ENCODE assay signal across 18 cellular contexts in genomic region chr12:30110970-30111586, GRCh38.
DNase-seq lines count a peak whose midpoint lies in the region; ATAC-seq and TF ChIP-seq lines count a peak whose summit lies in the region.
"Had no signal": no experiment of that assay in that cellular context is flagged by ENCODE, and none has a peak within 500 bp of the region (broad histone marks: within the 10 kb centered on the region; RNA-seq: fewer than 3 reads in every experiment).

No MANE protein-coding gene starts in this region.

- H3K9me3 ChIP-seq in PC-3 (ENCODE audit: low read length), result no peaks in the 10 kb centered on the region

- no peak overlapping the region for H3K9ac ChIP-seq in PC-3 (ENCODE audit: low read length)
- H3K9ac ChIP-seq: neural progenitor cell had no signal

- peak; percentile 11 for DNase-seq in Ammon's horn (ENCODE audit: low spot score)
- DNase-seq in PC-3, result peak; percentile 51
- peak; percentile 62 to 74 for DNase-seq in cardiac fibroblast (ENCODE audit: low read depth in 2 of 2)
- DNase-seq in lung microvascular endothelial cell (ENCODE audit: low read depth in 2 of 2), result peak; percentile 11 to 83
- no peak for DNase-seq in stimulated activated naive CD4-positive, alpha-beta T cell treated with Interleukin-2 at 50 U/mL for 16 hours (lab: John Stamatoyannopoulos, UW)
- DNase-seq in SKM-1 (lab: John Stamatoyannopoulos, UW; ENCODE audit: unreplicated experiment), result no peak
- DNase-seq: ACHN; activated naive CD4-positive, alpha-beta T cell treated with Interleukin-2 at 50 U/mL for 16 hours; Caco-2; cerebellar nuclear complex; erythroblast; NCI-H2107 had no signal

- ATAC-seq in PC-3 (peak; percentile 92), GM18858 (IDR thresholded peaks at IDR 0.05; ENCODE audit: unreplicated experiment) (no peak), HG03378 (IDR thresholded peaks at IDR 0.05; ENCODE audit: unreplicated experiment) (no peak)
- ATAC-seq: HCT116 had no signal

- H3K4me2 ChIP-seq in PC-3 (ENCODE audit: low read length), result peak overlapping the region; percentile 37
- H3K4me2 ChIP-seq: neural progenitor cell had no signal

- no TSS peak for BruUV-seq in PC-3 (replicated peaks; lab: Mats Ljungman, UMichigan)

- H3K36me3 ChIP-seq in PC-3 (ENCODE audit: low read depth, low read length), result no peaks in the 10 kb centered on the region
- H3K36me3 ChIP-seq: neural progenitor cell had no signal

- CTCF ChIA-PET in PC-3 (lab: Charles Lee), result no interaction called here

- H3K9me2 ChIP-seq in PC-3 (replicated peaks; ENCODE audit: low read length), result no peaks in the 10 kb centered on the region

- H3K4me3 ChIP-seq in PC-3 (ENCODE audit: low read length) (no peak overlapping the region), cardiac fibroblast (replicated peaks in 1 of 2; ENCODE audit: low read depth in 2 of 2, low read length in 2 of 2) (no peak overlapping the region)
- H3K4me3 ChIP-seq: neural progenitor cell, skin epidermis had no signal

- no peak overlapping the region for H2AFZ ChIP-seq in PC-3 (ENCODE audit: low read length)
- H2AFZ ChIP-seq: neural progenitor cell had no signal

- H3F3A ChIP-seq in PC-3 (ENCODE audit: low read length, unreplicated experiment), result no peaks in the 10 kb centered on the region

- H3K4me1 ChIP-seq in PC-3 (ENCODE audit: insufficient read depth, low read length), result peaks cover 6% of the 10 kb centered on the region
- H3K4me1 ChIP-seq: Caco-2, neural progenitor cell had no signal

- TF ChIP-seq CTCF in PC-3 (conservative IDR thresholded peaks at IDR 0.05; ENCODE audit: low read depth, low read length), result no peak
- no peak for TF ChIP-seq CTCF in cardiac fibroblast (IDR thresholded peaks at IDR 0.05; ENCODE audit: low read depth, low read length)

- H3K27me3 ChIP-seq in PC-3 (ENCODE audit: low read length), result no peaks in the 10 kb centered on the region
- H3K27me3 ChIP-seq: neural progenitor cell had no signal

- no peak overlapping the region for H3K27ac ChIP-seq in PC-3 (ENCODE audit: low read length)
- H3K27ac ChIP-seq: neural progenitor cell, skin epidermis, VCaP had no signal

- no peaks in the 10 kb centered on the region for H3K79me2 ChIP-seq in PC-3 (ENCODE audit: low read length)

- intact Hi-C loops in PC-3 (cut with micrococcal nuclease), result no loop called here

- POLR2A ChIA-PET in PC-3 (lab: Charles Lee; ENCODE audit: unreplicated experiment), result no interaction called here

- no peaks in the 10 kb centered on the region for H4K20me1 ChIP-seq in PC-3 (ENCODE audit: low read length)

Comparison
In these comparisons a context has a peak if more than half of its experiments do, and no peak if none do; other contexts are left out.
1. DNase-seq: peak in Ammon's horn (single experiment), PC-3 (single experiment), cardiac fibroblast (2 of 2) and lung microvascular endothelial cell (2 of 2); none in stimulated activated naive CD4-positive, alpha-beta T cell treated with Interleukin-2 at 50 U/mL for 16 hours (single experiment) and SKM-1 (single experiment).